1 cellular context compared by ENCODE assay signal in genomic region chr3:38650248-38650940, GRCh38.
TF ChIP-seq lines count a peak whose summit lies in the region.

No MANE protein-coding gene starts in this region.

TF ChIP-seq in HCT116, 20 proteins besides CTCF, POLR2A, EP300 and RAD21:
- TF ChIP-seq SP1 (IDR thresholded peaks at IDR 0.05; ENCODE audit: low read depth) (no peak), ZNF274 (IDR thresholded peaks at IDR 0.05; ENCODE audit: low read depth, low read length) (no peak)
